In genomic region chr18:74255022-74255658, GRCh38 we compare ENCODE assay signal across 3 cellular contexts.
TF ChIP-seq lines count a peak whose summit lies in the region.

No MANE protein-coding gene starts in this region.

TF ChIP-seq in liver, 16 proteins besides CTCF, POLR2A, EP300 and RAD21:
- no peak for TF ChIP-seq HNF4G (IDR thresholded peaks at IDR 0.05)
- TF ChIP-seq NR2F2 (IDR thresholded peaks at IDR 0.05): no peak
- TF ChIP-seq FOXA1 (IDR thresholded peaks at IDR 0.05): no peak
- no peak for TF ChIP-seq ATF3 (IDR thresholded peaks at IDR 0.05)
- no peak for TF ChIP-seq MAX (IDR thresholded peaks at IDR 0.05)
- TF ChIP-seq FOXA2 (IDR thresholded peaks at IDR 0.05): no peak
- no peak for TF ChIP-seq RXRA (IDR thresholded peaks at IDR 0.05)
- TF ChIP-seq REST (IDR thresholded peaks at IDR 0.05): no peak
- TF ChIP-seq SP1 (IDR thresholded peaks at IDR 0.05): no peak
- TF ChIP-seq ZBTB33 (IDR thresholded peaks at IDR 0.05): no peak
- no peak for TF ChIP-seq JUND (IDR thresholded peaks at IDR 0.05)
- no peak for TF ChIP-seq YY1 (IDR thresholded peaks at IDR 0.05)
- no peak for TF ChIP-seq HNF4A (conservative IDR thresholded peaks at IDR 0.05)
- no peak for TF ChIP-seq GABPA (IDR thresholded peaks at IDR 0.05 in 1 of 2, conservative IDR thresholded peaks at IDR 0.05 in 1 of 2)
- TF ChIP-seq EGR1 (IDR thresholded peaks at IDR 0.05; ENCODE audit: low read depth in 2 of 2): no peak
- no peak for TF ChIP-seq TAF1 (conservative IDR thresholded peaks at IDR 0.05)

TF ChIP-seq in HepG2, 621 proteins besides CTCF, POLR2A, EP300 and RAD21:
- TF ChIP-seq UBTF (CRISPR knock-in tag; IDR thresholded peaks at IDR 0.05) (no peak), HMG20B (CRISPR knock-in tag; conservative IDR thresholded peaks at IDR 0.05) (no peak), SMAD3 (CRISPR knock-in tag; IDR thresholded peaks at IDR 0.05) (no peak), ZNF788 (CRISPR knock-in tag; IDR thresholded peaks at IDR 0.05; ENCODE audit: borderline replicate concordance) (no peak), ZBTB46 (CRISPR knock-in tag; IDR thresholded peaks at IDR 0.05; ENCODE audit: borderline replicate concordance) (no peak)

TF ChIP-seq in endothelial cell of umbilical vein, 7 proteins besides CTCF, POLR2A, EP300 and RAD21:
- TF ChIP-seq GATA2 (IDR thresholded peaks at IDR 0.05; ENCODE audit: insufficient read depth, insufficient read length, low read depth, low read length) (no peak), MAX (IDR thresholded peaks at IDR 0.05; ENCODE audit: insufficient read depth, insufficient read length) (no peak), JUN (IDR thresholded peaks at IDR 0.05; ENCODE audit: borderline replicate concordance, insufficient read depth, insufficient read length, low read depth) (no peak), MYC (IDR thresholded peaks at IDR 0.05; ENCODE audit: low read depth, low read length) (no peak), FOS (IDR thresholded peaks at IDR 0.05; ENCODE audit: borderline replicate concordance, insufficient read depth, low read length) (no peak), EZH2 (IDR thresholded peaks at IDR 0.05; ENCODE audit: borderline replicate concordance, low read depth, low read length, severe bottlenecking) (no peak), POLR2AphosphoS5 (IDR thresholded peaks at IDR 0.05; ENCODE audit: insufficient read depth, low read depth, low read length) (no peak)
